Comparison of ENCODE assay signal across 26 cellular contexts in the genomic region with DNA sequence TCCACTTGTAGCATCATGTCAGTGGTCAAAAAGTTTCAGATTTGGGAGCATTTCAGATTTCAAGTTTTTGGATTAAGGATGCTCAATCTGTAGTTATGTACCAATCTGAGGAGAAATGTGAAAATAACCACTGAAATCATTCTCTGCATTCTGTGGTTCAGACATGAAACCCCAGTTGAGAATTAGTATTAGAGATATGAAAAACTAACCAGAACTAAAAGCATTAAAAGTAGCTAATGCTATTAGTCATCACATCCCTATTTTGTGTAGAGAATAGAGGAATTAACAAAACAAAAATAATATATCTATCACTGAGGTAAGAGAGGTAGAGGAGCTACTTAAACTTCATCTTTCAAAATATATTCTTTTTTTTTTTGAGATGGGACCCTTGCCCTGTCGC. TPM values are rescaled to one million over a fixed set of nuclear protein-coding genes. Genes with fewer than 3 reads are reported as not detected.
A peak's percentile ranks its signal among the peaks of the same experiment; 100 is the strongest.
DNase-seq lines count a peak whose midpoint lies in the region; ATAC-seq and TF ChIP-seq lines count a peak whose summit lies in the region.
"Had no signal": no experiment of that assay in that cellular context is flagged by ENCODE, and none has a peak within 500 bp of the region (broad histone marks: within the 10 kb centered on the region; RNA-seq: fewer than 3 reads in every experiment).

No MANE protein-coding gene starts in this region.

- H3K27ac ChIP-seq in A673 (ENCODE audit: low read depth, low read length, poor library complexity, severe bottlenecking): no peak overlapping the region
- H3K27ac ChIP-seq: breast epithelium, tibial artery, VCaP had no signal

- no peak for TF ChIP-seq CTCF in A673 (conservative IDR thresholded peaks at IDR 0.05; ENCODE audit: low read depth, low read length)

- POLR2A ChIA-PET in A673 (lab: Charles Lee; ENCODE audit: low non-redundant PET): no interaction called here

- BruUV-seq in A673 (replicated peaks; lab: Mats Ljungman, UMichigan): no TSS peak

- H3K9me3 ChIP-seq in A673 (ENCODE audit: low read depth, low read length, poor library complexity, severe bottlenecking): no peaks in the 10 kb centered on the region
- H3K9me3 ChIP-seq: breast epithelium, tibial artery had no signal

- CTCF ChIA-PET in A673 (lab: Charles Lee): no interaction called here

- peak; percentile 13 for DNase-seq in EL
- peak; percentile 47 for DNase-seq in LHCN-M2 (ENCODE audit: low read depth)
- peak; percentile 57 for DNase-seq in iris pigment epithelial cell (ENCODE audit: low read depth)
- no peak for DNase-seq in effector CD8-positive, alpha-beta T cell (lab: John Stamatoyannopoulos, UW)
- DNase-seq in A673 (ENCODE audit: low spot score): no peak
- no peak for DNase-seq in NCI-H526 treated with DMSO at 0.1 percent for 48 hours (lab: John Stamatoyannopoulos, UW)
- DNase-seq: activated CD8-positive, alpha-beta memory T cell treated with anti-CD3 and anti-CD28 coated beads, Interleukin-2, amount 50 U/mL, for 48 hours; activated effector memory CD4-positive, alpha-beta T cell treated with anti-CD3 and anti-CD28 coated beads, Interleukin-2, amount 50 U/mL, for 16 hours; activated naive CD8-positive, alpha-beta T cell treated with anti-CD3 and anti-CD28 coated beads, Interleukin-2, amount 50 U/mL, for 24 hours; head of caudate nucleus; immature natural killer cell; left ventricle myocardium superior; midbrain; MV-4-11; NCI-H1930; nephron progenitor cell; NK-92 treated with Interleukin-12 subunit alpha and Interleukin-12 subunit beta, amount 100 ng/mL, for 24 hours; stimulated activated CD4-positive, alpha-beta T cell treated with anti-CD3 and anti-CD28 coated beads, Interleukin-1b, Interleukin-23, amount 100 ng/mL, for 48 hours; stimulated activated naive CD4-positive, alpha-beta T cell treated with Interleukin-2 at 50 U/mL for 16 hours; T-helper 2 cell; tibial artery had no signal

- no peaks in the 10 kb centered on the region for H3K27me3 ChIP-seq in A673 (replicated peaks; ENCODE audit: insufficient read depth, low read depth, low read length, poor library complexity)
- H3K27me3 ChIP-seq: breast epithelium, tibial artery had no signal

- ATAC-seq in GM21381 (IDR thresholded peaks at IDR 0.05; ENCODE audit: unreplicated experiment) (peak; percentile 48), GM19452 (IDR thresholded peaks at IDR 0.05; ENCODE audit: unreplicated experiment) (no peak)
- ATAC-seq: activated naive CD8-positive, alpha-beta T cell treated with anti-CD3 and anti-CD28 coated beads, Interleukin-2, amount 50 U/mL, for 24 hours; K562; left ventricle myocardium superior had no signal

- H3K4me3 ChIP-seq in A673 (ENCODE audit: low read depth, low read length, poor library complexity, severe bottlenecking): no peak overlapping the region
- H3K4me3 ChIP-seq: breast epithelium, K562, tibial artery had no signal

- no peaks in the 10 kb centered on the region for H3K36me3 ChIP-seq in A673 (ENCODE audit: insufficient read depth, low read length, poor library complexity, severe bottlenecking)
- H3K36me3 ChIP-seq: breast epithelium, tibial artery had no signal

- H3K4me1 ChIP-seq in A673 (ENCODE audit: insufficient read depth, low read length, poor library complexity, severe bottlenecking): no peaks in the 10 kb centered on the region
- H3K4me1 ChIP-seq: breast epithelium, tibial artery had no signal

- intact Hi-C loops in A673 (cut with micrococcal nuclease; ENCODE audit: unreplicated experiment): no loop called here

RNA-seq across cellular contexts. Expression of gene MICU1, which starts 28.0 kb away (rescaled TPM):
- 57.1 and 58.2 TPM in 2 replicates for total RNA-seq in LHCN-M2 (2014; rRNA removed)
- 47.4 TPM for polyA plus RNA-seq in LHCN-M2 (2012)
- 37.7 and 43.2 TPM in 2 replicates for total RNA-seq in A673 (2021)

Comparison
In these comparisons a context has a peak if more than half of its experiments do, and no peak if none do; other contexts are left out.
1. DNase-seq: peak in EL (single experiment), LHCN-M2 (single experiment) and iris pigment epithelial cell (single experiment); none in effector CD8-positive, alpha-beta T cell (single experiment), A673 (single experiment) and NCI-H526 treated with DMSO at 0.1 percent for 48 hours (single experiment).